ENCODE assay signal across 11 cellular contexts in genomic region chr21:41900401-41900800, GRCh38.
"Had no signal": no experiment of that assay in that cellular context is flagged by ENCODE, and none has a peak within 500 bp of the region (broad histone marks: within the 10 kb centered on the region; RNA-seq: fewer than 3 reads in every experiment).

No MANE protein-coding gene starts in this region.

- H3K36me3 ChIP-seq: neural progenitor cell, ovary had no signal

- H3K27ac ChIP-seq: dorsolateral prefrontal cortex, hepatocyte, neural progenitor cell, ovary, SK-N-MC, tibial nerve had no signal

- DNase-seq: activated CD4-positive, alpha-beta T cell treated with anti-CD3 and anti-CD28 coated beads for 1 hour; dorsolateral prefrontal cortex; islet precursor cell; substantia nigra; T1000 had no signal

- H3K79me2 ChIP-seq: hepatocyte had no signal

- H3K4me3 ChIP-seq: dorsolateral prefrontal cortex, hepatocyte, neural progenitor cell, ovary, SK-N-MC, tibial nerve had no signal

- H3K9me3 ChIP-seq: ovary, tibial nerve had no signal

- FAIRE-seq: astrocyte had no signal

- H3K27me3 ChIP-seq: dorsolateral prefrontal cortex, hepatocyte, neural progenitor cell, ovary, tibial nerve had no signal

- H3K27ac Mint-ChIP-seq: neural progenitor cell had no signal

- H3K9me3 Mint-ChIP-seq: neural progenitor cell had no signal

- H3K4me2 ChIP-seq: hepatocyte, neural progenitor cell had no signal

- H3K4me3 Mint-ChIP-seq: neural progenitor cell had no signal

- H3K9ac ChIP-seq: neural progenitor cell had no signal

- H2AFZ ChIP-seq: hepatocyte, neural progenitor cell had no signal
